Comparison of ENCODE assay signal across 1 cellular context in the genomic region with DNA sequence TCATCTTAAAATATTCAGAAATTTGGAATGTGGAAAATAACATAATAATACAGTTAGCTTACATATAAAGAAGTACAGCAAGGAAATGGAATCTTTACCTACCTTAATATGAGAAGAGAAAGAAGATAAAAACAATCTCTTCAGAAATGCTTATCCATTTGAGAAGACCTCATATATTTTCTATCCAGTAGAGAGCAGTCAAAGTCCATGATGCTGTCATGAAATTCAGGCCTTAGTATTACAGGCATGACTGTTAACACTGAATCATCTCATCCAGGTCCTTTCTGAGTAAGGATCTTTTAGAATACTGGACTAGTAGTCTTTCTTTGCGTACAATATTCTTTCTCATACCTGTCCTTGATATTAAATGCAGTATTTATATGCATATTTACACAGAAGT.
TF ChIP-seq lines count a peak whose summit lies in the region.

No MANE protein-coding gene starts in this region.

TF ChIP-seq in Ishikawa, 13 proteins besides CTCF, POLR2A, EP300 and RAD21 (continued from another document):
- TF ChIP-seq, protein P1, sequence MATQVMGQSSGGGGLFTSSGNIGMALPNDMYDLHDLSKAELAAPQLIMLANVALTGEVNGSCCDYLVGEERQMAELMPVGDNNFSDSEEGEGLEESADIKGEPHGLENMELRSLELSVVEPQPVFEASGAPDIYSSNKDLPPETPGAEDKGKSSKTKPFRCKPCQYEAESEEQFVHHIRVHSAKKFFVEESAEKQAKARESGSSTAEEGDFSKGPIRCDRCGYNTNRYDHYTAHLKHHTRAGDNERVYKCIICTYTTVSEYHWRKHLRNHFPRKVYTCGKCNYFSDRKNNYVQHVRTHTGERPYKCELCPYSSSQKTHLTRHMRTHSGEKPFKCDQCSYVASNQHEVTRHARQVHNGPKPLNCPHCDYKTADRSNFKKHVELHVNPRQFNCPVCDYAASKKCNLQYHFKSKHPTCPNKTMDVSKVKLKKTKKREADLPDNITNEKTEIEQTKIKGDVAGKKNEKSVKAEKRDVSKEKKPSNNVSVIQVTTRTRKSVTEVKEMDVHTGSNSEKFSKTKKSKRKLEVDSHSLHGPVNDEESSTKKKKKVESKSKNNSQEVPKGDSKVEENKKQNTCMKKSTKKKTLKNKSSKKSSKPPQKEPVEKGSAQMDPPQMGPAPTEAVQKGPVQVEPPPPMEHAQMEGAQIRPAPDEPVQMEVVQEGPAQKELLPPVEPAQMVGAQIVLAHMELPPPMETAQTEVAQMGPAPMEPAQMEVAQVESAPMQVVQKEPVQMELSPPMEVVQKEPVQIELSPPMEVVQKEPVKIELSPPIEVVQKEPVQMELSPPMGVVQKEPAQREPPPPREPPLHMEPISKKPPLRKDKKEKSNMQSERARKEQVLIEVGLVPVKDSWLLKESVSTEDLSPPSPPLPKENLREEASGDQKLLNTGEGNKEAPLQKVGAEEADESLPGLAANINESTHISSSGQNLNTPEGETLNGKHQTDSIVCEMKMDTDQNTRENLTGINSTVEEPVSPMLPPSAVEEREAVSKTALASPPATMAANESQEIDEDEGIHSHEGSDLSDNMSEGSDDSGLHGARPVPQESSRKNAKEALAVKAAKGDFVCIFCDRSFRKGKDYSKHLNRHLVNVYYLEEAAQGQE (IDR thresholded peaks at IDR 0.05; ENCODE audit: low read depth), result no peak
- TF ChIP-seq NFIC (IDR thresholded peaks at IDR 0.05) (no peak), ZBTB7A (IDR thresholded peaks at IDR 0.05; ENCODE audit: low read depth) (no peak), TCF12 (IDR thresholded peaks at IDR 0.05; ENCODE audit: low read depth) (no peak), CEBPB (IDR thresholded peaks at IDR 0.05) (no peak), EGR1 (IDR thresholded peaks at IDR 0.05) (no peak), TAF1 (IDR thresholded peaks at IDR 0.05; ENCODE audit: low read depth) (no peak), CREB1 (IDR thresholded peaks at IDR 0.05; ENCODE audit: low read depth) (no peak)
- TF ChIP-seq, protein P2, sequence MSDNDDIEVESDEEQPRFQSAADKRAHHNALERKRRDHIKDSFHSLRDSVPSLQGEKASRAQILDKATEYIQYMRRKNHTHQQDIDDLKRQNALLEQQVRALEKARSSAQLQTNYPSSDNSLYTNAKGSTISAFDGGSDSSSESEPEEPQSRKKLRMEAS (IDR thresholded peaks at IDR 0.05), result no peak
